Comparison of ENCODE assay signal across 31 cellular contexts in the genomic region with DNA sequence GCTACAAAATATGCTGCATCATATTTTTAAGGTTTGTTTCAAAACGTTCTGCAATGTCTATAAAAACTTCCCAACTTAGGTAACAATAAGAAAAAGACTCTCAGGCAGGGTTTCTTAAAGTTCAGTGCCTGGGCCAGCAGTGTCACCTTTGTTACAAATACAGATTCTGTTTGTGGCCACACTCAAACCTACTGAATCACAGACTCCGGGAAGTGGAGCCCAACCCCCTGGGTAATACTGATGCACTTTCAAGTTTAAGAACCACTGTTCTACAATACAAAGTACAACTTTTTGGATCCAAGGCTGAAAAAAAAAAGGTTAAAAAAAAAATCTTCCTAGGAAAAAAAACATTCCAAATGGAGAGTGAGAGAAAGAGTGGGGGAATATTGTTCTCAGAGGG.
DNase-seq lines count a peak whose midpoint lies in the region; ATAC-seq, FAIRE-seq and TF ChIP-seq lines count a peak whose summit lies in the region.
"Had no signal": no experiment of that assay in that cellular context is flagged by ENCODE, and none has a peak within 500 bp of the region (broad histone marks: within the 10 kb centered on the region; RNA-seq: fewer than 3 reads in every experiment).

No MANE protein-coding gene starts in this region.

- H3K4me2 ChIP-seq in astrocyte (ENCODE audit: low read length) = no peak overlapping the region

- H2AFZ ChIP-seq in astrocyte (ENCODE audit: low read depth, low read length) = no peak overlapping the region

- H3K4me1 ChIP-seq in astrocyte (ENCODE audit: insufficient read depth, low read length) (peaks cover 2% of the 10 kb centered on the region), right cardiac atrium (ENCODE audit: control insufficient read depth, insufficient read depth, low read length) (peaks cover 1% of the 10 kb centered on the region)

- H3K27me3 Mint-ChIP-seq in HFFc6 (ENCODE audit: insufficient read depth) = no peaks in the 10 kb centered on the region
- no peaks in the 10 kb centered on the region for H3K27me3 Mint-ChIP-seq in astrocyte (ENCODE audit: low read depth, unreplicated experiment)
- no peaks in the 10 kb centered on the region for H3K27me3 Mint-ChIP-seq in natural killer cell treated with Interleukin-12 subunit alpha and Interleukin-12 subunit beta and Interleukin-15 and Interleukin-18, amount 100 ng/mL, for 72 hours
- H3K27me3 Mint-ChIP-seq: activated CD4-positive, alpha-beta T cell treated with anti-CD3 and anti-CD28 coated beads for 36 hours had no signal

- no peaks in the 10 kb centered on the region for H4K20me1 ChIP-seq in astrocyte (ENCODE audit: insufficient read depth, low read length)

- TF ChIP-seq CTCF in HFFc6 (IDR thresholded peaks at IDR 0.05) = no peak
- TF ChIP-seq CTCF in astrocyte (IDR thresholded peaks at IDR 0.05; ENCODE audit: insufficient read depth, low read depth, low read length) = no peak

- WGBS in right cardiac atrium = 18% methylated on average over 2 of the region's 2 CpGs

- no peak overlapping the region; the same call in 1 of the 2 replicates for H3K4me3 Mint-ChIP-seq in HFFc6
- H3K4me3 Mint-ChIP-seq in astrocyte (ENCODE audit: unreplicated experiment) = no peak overlapping the region
- H3K4me3 Mint-ChIP-seq in natural killer cell treated with Interleukin-12 subunit alpha and Interleukin-12 subunit beta and Interleukin-15 and Interleukin-18, amount 100 ng/mL, for 72 hours = no peak overlapping the region
- H3K4me3 Mint-ChIP-seq: activated CD4-positive, alpha-beta T cell treated with anti-CD3 and anti-CD28 coated beads for 36 hours; endodermal cell had no signal

- no peak overlapping the region for H3K27ac ChIP-seq in astrocyte (ENCODE audit: low read depth, low read length)
- H3K27ac ChIP-seq in right cardiac atrium (ENCODE audit: low read length) = no peak overlapping the region
- H3K27ac ChIP-seq: neutrophil had no signal

- no peak for FAIRE-seq in astrocyte (lab: Jason Lieb, UNC)
- FAIRE-seq: bronchial epithelial cell, GM12891 had no signal

- H3K9me3 ChIP-seq in astrocyte (ENCODE audit: insufficient read depth, low read depth, low read length) (no peaks in the 10 kb centered on the region), right cardiac atrium (ENCODE audit: control insufficient read depth, low read length) (no peaks in the 10 kb centered on the region)
- H3K9me3 ChIP-seq: esophagus squamous epithelium, gastroesophageal sphincter, neutrophil, testis had no signal

- H3K79me2 ChIP-seq in astrocyte (ENCODE audit: insufficient read depth, low read length) = no peaks in the 10 kb centered on the region

- no peaks in the 10 kb centered on the region for H3K36me3 ChIP-seq in astrocyte (ENCODE audit: insufficient read depth, low read length)
- H3K36me3 ChIP-seq: esophagus squamous epithelium, gastroesophageal sphincter, neutrophil had no signal

- H3K9me3 Mint-ChIP-seq in HFFc6 (no peaks in the 10 kb centered on the region), astrocyte (ENCODE audit: unreplicated experiment) (peaks cover 2% of the 10 kb centered on the region)
- H3K9me3 Mint-ChIP-seq in natural killer cell treated with Interleukin-12 subunit alpha and Interleukin-12 subunit beta and Interleukin-15 and Interleukin-18, amount 100 ng/mL, for 72 hours = peaks cover 4% of the 10 kb centered on the region
- H3K9me3 Mint-ChIP-seq: endodermal cell had no signal

- no peak for DNase-seq in HFFc6
- DNase-seq in astrocyte (ENCODE audit: low read depth) = no peak
- DNase-seq in right cardiac atrium = peak in 2 of 3 donors; percentile 15 to 43
- DNase-seq in sciatic nerve (ENCODE audit: low spot score) = no peak
- DNase-seq in natural killer cell treated with Interleukin-12 subunit alpha and Interleukin-12 subunit beta and Interleukin-15 and Interleukin-18, amount 100 ng/mL, for 72 hours (ENCODE audit: low spot score) = no peak
- no peak for DNase-seq in T-helper 9 cell
- DNase-seq in foreskin melanocyte = no peak
- no peak for DNase-seq in GF-D8 (lab: John Stamatoyannopoulos, UW)
- DNase-seq: activated CD4-positive, alpha-beta T cell treated with anti-CD3 and anti-CD28 coated beads for 36 hours; activated naive CD4-positive, alpha-beta T cell; activated T-cell treated with anti-CD3 and anti-CD28 coated beads, Interleukin-2, amount 50 U/mL, for 48 hours; C1 segment of cervical spinal cord; Calu3; DND-41; endodermal cell; esophagus squamous epithelium; islet precursor cell; Kasumi-1; NCI-H1092; NCI-H187 treated with DMSO at 0.1 percent for 48 hours; OCI-M1; SHP77; stimulated activated CD4-positive, alpha-beta T cell treated with anti-CD3 and anti-CD28 coated beads, Interleukin-4, amount 100 ng/mL, for 24 hours; stimulated activated naive CD4-positive, alpha-beta T cell; testis had no signal

- H3K36me3 Mint-ChIP-seq in HFFc6 (ENCODE audit: low read depth) (peaks cover 4% of the 10 kb centered on the region; the same call in 1 of the 2 replicates), astrocyte (ENCODE audit: low read depth, unreplicated experiment) (peaks cover 2% of the 10 kb centered on the region)
- H3K36me3 Mint-ChIP-seq in natural killer cell treated with Interleukin-12 subunit alpha and Interleukin-12 subunit beta and Interleukin-15 and Interleukin-18, amount 100 ng/mL, for 72 hours = no peaks in the 10 kb centered on the region

- H3K9ac ChIP-seq in astrocyte (ENCODE audit: low read length) = no peak overlapping the region

- H3K4me3 ChIP-seq in astrocyte (ENCODE audit: insufficient read depth, low read depth, low read length) = no peak overlapping the region
- no peak overlapping the region for H3K4me3 ChIP-seq in right cardiac atrium (ENCODE audit: low read length)
- H3K4me3 ChIP-seq: esophagus squamous epithelium, gastroesophageal sphincter, lung, testis had no signal

- peaks cover 65% of the 10 kb centered on the region for H3K4me1 Mint-ChIP-seq in HFFc6 (ENCODE audit: low read depth)
- H3K4me1 Mint-ChIP-seq in astrocyte (ENCODE audit: low read depth, unreplicated experiment) = peaks cover 22% of the 10 kb centered on the region
- H3K4me1 Mint-ChIP-seq in natural killer cell treated with Interleukin-12 subunit alpha and Interleukin-12 subunit beta and Interleukin-15 and Interleukin-18, amount 100 ng/mL, for 72 hours (ENCODE audit: low read depth in 2 of 2) = no peaks in the 10 kb centered on the region
- H3K4me1 Mint-ChIP-seq: activated CD4-positive, alpha-beta T cell treated with anti-CD3 and anti-CD28 coated beads for 36 hours had no signal

- H3K27ac Mint-ChIP-seq in HFFc6 (peak overlapping the region; percentile 82), astrocyte (ENCODE audit: unreplicated experiment) (peak overlapping the region; percentile 88)
- no peak overlapping the region for H3K27ac Mint-ChIP-seq in natural killer cell treated with Interleukin-12 subunit alpha and Interleukin-12 subunit beta and Interleukin-15 and Interleukin-18, amount 100 ng/mL, for 72 hours
- H3K27ac Mint-ChIP-seq: activated CD4-positive, alpha-beta T cell treated with anti-CD3 and anti-CD28 coated beads for 36 hours; endodermal cell had no signal

- H3K27me3 ChIP-seq in astrocyte (ENCODE audit: insufficient read depth, low read length) (no peaks in the 10 kb centered on the region), right cardiac atrium (ENCODE audit: control insufficient read depth, insufficient read depth) (no peaks in the 10 kb centered on the region)
- H3K27me3 ChIP-seq: esophagus squamous epithelium, gastroesophageal sphincter, neutrophil, testis had no signal

- ATAC-seq in right cardiac atrium (peak; percentile 63 to 64), sciatic nerve (peak; percentile 65)
- no peak for ATAC-seq in natural killer cell treated with Interleukin-12 subunit alpha and Interleukin-12 subunit beta and Interleukin-15 and Interleukin-18, amount 100 ng/mL, for 72 hours
- ATAC-seq: activated CD4-positive, alpha-beta T cell treated with anti-CD3 and anti-CD28 coated beads for 36 hours; gastroesophageal sphincter; HCT116 had no signal

- intact Hi-C loops in right cardiac atrium (cut with DNase I) = no loop called here
- intact Hi-C loops in sciatic nerve (cut with DNase I) = no loop called here

Comparison
In these comparisons a context has a peak if more than half of its experiments do, and no peak if none do; other contexts are left out.
1. DNase-seq: peak in right cardiac atrium (2 of 3); none in HFFc6 (single experiment), astrocyte (single experiment), sciatic nerve (single experiment), natural killer cell treated with Interleukin-12 subunit alpha and Interleukin-12 subunit beta and Interleukin-15 and Interleukin-18, amount 100 ng/mL, for 72 hours (single experiment), T-helper 9 cell (single experiment), foreskin melanocyte (single experiment) and GF-D8 (single experiment).
2. H3K27ac Mint-ChIP-seq: peak in HFFc6 (single experiment) and astrocyte (single experiment); none in natural killer cell treated with Interleukin-12 subunit alpha and Interleukin-12 subunit beta and Interleukin-15 and Interleukin-18, amount 100 ng/mL, for 72 hours (0 of 2).
3. ATAC-seq: peak in right cardiac atrium (2 of 2) and sciatic nerve (single experiment); none in natural killer cell treated with Interleukin-12 subunit alpha and Interleukin-12 subunit beta and Interleukin-15 and Interleukin-18, amount 100 ng/mL, for 72 hours (0 of 2).